Comparison of ENCODE assay signal across 29 cellular contexts in the genomic region with DNA sequence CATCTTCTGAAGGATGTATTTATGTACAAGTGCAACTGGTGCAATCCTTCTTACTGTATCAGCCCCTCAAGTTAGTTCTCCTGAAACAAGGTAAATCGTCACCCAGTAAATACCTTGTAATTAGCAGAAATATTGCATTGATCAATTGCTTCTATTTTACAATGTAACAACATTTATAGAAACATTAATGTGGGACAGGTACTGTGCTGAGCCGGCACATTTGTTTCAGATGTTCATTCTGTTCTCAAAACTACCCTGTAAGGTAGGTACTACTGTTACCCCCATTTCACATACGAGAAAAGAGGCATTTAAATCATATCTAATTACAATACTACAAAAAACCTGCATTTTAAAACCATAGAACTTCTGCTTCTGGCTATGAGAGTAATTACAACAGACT.
"Had no signal": no experiment of that assay in that cellular context is flagged by ENCODE, and none has a peak within 500 bp of the region (broad histone marks: within the 10 kb centered on the region; RNA-seq: fewer than 3 reads in every experiment).

No MANE protein-coding gene starts in this region.

- H3K27ac ChIP-seq: breast epithelium, esophagus muscularis mucosa, left ventricle myocardium inferior, stomach, suprapubic skin, tibial artery, VCaP had no signal

- H3K36me3 ChIP-seq: breast epithelium, esophagus muscularis mucosa, left ventricle myocardium inferior, stomach, suprapubic skin, tibial artery had no signal

- H3K27me3 Mint-ChIP-seq: activated naive CD4-positive, alpha-beta T cell treated with anti-CD3 and anti-CD28 coated beads, Interleukin-2, amount 50 U/mL, for 24 hours; activated naive CD8-positive, alpha-beta T cell treated with anti-CD3 and anti-CD28 coated beads, Interleukin-2, amount 50 U/mL, for 24 hours; activated T-cell treated with anti-CD3 and anti-CD28 coated beads, Interleukin-2, amount 50 U/mL, for 24 hours; dendritic cell treated with granulocyte-macrophage colony-stimulating factor and Interleukin-4, amounts not matched to agents 40 ng/mL and 50 ng/mL, for 4 days; natural killer cell treated with Interleukin-12 subunit alpha and Interleukin-12 subunit beta and Interleukin-15 and Interleukin-18, amount 100 ng/mL, for 72 hours; stimulated activated naive B cell treated with anti-CD40 and anti-IgM and Interleukin-4, amounts not matched to agents 10 μg/mL and 1 μg/mL and 100 μg/mL, for 72 hours had no signal

- H3K4me3 ChIP-seq: breast epithelium, esophagus muscularis mucosa, left ventricle myocardium inferior, lung, mucosa of descending colon, stomach, suprapubic skin, tibial artery had no signal

- ATAC-seq: activated CD4-positive, CD25-positive, alpha-beta regulatory T cell treated with anti-CD3 and anti-CD28 coated beads, Interleukin-2, amount 50 U/mL, for 24 hours; activated naive CD8-positive, alpha-beta T cell treated with anti-CD3 and anti-CD28 coated beads, Interleukin-2, amount 50 U/mL, for 24 hours; natural killer cell treated with Interleukin-12 subunit alpha and Interleukin-12 subunit beta and Interleukin-15 and Interleukin-18, amount 100 ng/mL, for 72 hours; sciatic nerve; stimulated activated naive B cell treated with anti-CD40 and anti-IgM and Interleukin-4, amounts not matched to agents 10 μg/mL and 1 μg/mL and 100 μg/mL, for 72 hours had no signal

- H3K4me3 Mint-ChIP-seq: activated naive CD4-positive, alpha-beta T cell treated with anti-CD3 and anti-CD28 coated beads, Interleukin-2, amount 50 U/mL, for 24 hours; activated naive CD8-positive, alpha-beta T cell treated with anti-CD3 and anti-CD28 coated beads, Interleukin-2, amount 50 U/mL, for 24 hours; activated T-cell treated with anti-CD3 and anti-CD28 coated beads, Interleukin-2, amount 50 U/mL, for 24 hours; dendritic cell treated with granulocyte-macrophage colony-stimulating factor and Interleukin-4, amounts not matched to agents 40 ng/mL and 50 ng/mL, for 4 days; natural killer cell treated with Interleukin-12 subunit alpha and Interleukin-12 subunit beta and Interleukin-15 and Interleukin-18, amount 100 ng/mL, for 72 hours; stimulated activated naive B cell treated with anti-CD40 and anti-IgM and Interleukin-4, amounts not matched to agents 10 μg/mL and 1 μg/mL and 100 μg/mL, for 72 hours had no signal

- H3K9me3 Mint-ChIP-seq: natural killer cell treated with Interleukin-12 subunit alpha and Interleukin-12 subunit beta and Interleukin-15 and Interleukin-18, amount 100 ng/mL, for 72 hours had no signal

- H3K27ac Mint-ChIP-seq: activated naive CD4-positive, alpha-beta T cell treated with anti-CD3 and anti-CD28 coated beads, Interleukin-2, amount 50 U/mL, for 24 hours; activated naive CD8-positive, alpha-beta T cell treated with anti-CD3 and anti-CD28 coated beads, Interleukin-2, amount 50 U/mL, for 24 hours; activated T-cell treated with anti-CD3 and anti-CD28 coated beads, Interleukin-2, amount 50 U/mL, for 24 hours; dendritic cell treated with granulocyte-macrophage colony-stimulating factor and Interleukin-4, amounts not matched to agents 40 ng/mL and 50 ng/mL, for 4 days; natural killer cell treated with Interleukin-12 subunit alpha and Interleukin-12 subunit beta and Interleukin-15 and Interleukin-18, amount 100 ng/mL, for 72 hours; stimulated activated naive B cell treated with anti-CD40 and anti-IgM and Interleukin-4, amounts not matched to agents 10 μg/mL and 1 μg/mL and 100 μg/mL, for 72 hours had no signal

- DNase-seq: activated CD4-positive, alpha-beta T cell treated with anti-CD3 and anti-CD28 coated beads for 48 hours; activated CD4-positive, alpha-beta T cell treated with anti-CD3 and anti-CD28 coated beads, Interleukin-2, amount 50 U/mL, for 48 hours; activated CD8-positive, alpha-beta memory T cell treated with anti-CD3 and anti-CD28 coated beads, Interleukin-2, amount 50 U/mL, for 4 hours; activated gamma-delta T cell treated with Interleukin-2 at 50 U/mL for 16 hours; activated naive CD8-positive, alpha-beta T cell treated with anti-CD3 and anti-CD28 coated beads, Interleukin-2, amount 50 U/mL, for 24 hours; activated T-cell treated with anti-CD3 and anti-CD28 coated beads, Interleukin-2, amount 50 U/mL, for 24 hours; amygdala; central memory CD4-positive, alpha-beta T cell; foreskin melanocyte; islet precursor cell; left ventricle myocardium inferior; mesendoderm; mucosa of descending colon; stimulated activated CD4-positive, alpha-beta T cell treated with anti-CD3 and anti-CD28 coated beads, Interleukin-15, amount 100 ng/mL, for 24 hours; stimulated activated CD4-positive, alpha-beta T cell treated with anti-CD3 and anti-CD28 coated beads, Interleukin-2, amount 100 ng/mL, for 24 hours; stimulated activated naive B cell treated with anti-CD40 and anti-IgM and Interleukin-4, amounts not matched to agents 10 μg/mL and 1 μg/mL and 100 μg/mL, for 72 hours; stomach; T-helper 1 cell; tibial artery had no signal

- H3K9me3 ChIP-seq: esophagus muscularis mucosa, mucosa of descending colon, stomach, suprapubic skin had no signal

- H3K27me3 ChIP-seq: breast epithelium, esophagus muscularis mucosa, stomach, suprapubic skin, tibial artery had no signal
